Comparison of ENCODE assay signal across 16 cellular contexts in the genomic region with DNA sequence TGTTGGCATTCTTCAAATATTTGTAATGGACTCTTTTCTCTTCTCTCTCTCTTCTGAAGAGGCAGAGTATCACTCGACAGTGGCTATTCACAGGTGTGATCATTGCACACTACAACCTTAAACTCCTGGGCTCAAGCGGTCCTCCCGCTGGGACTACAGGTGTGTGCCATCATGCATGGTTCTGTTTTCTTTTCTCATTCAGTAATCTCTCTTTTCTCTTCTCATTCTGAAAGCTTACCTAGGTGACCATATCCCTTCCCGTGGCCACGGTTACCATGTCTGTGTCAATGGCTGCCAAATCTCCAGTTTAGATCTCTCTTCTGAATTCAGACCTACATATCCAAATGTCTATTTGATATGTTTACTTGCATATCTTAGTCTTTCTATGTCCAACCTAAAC.
"Had no signal": no experiment of that assay in that cellular context is flagged by ENCODE, and none has a peak within 500 bp of the region (broad histone marks: within the 10 kb centered on the region; RNA-seq: fewer than 3 reads in every experiment).

No MANE protein-coding gene starts in this region.

- ATAC-seq: activated CD4-positive, alpha-beta T cell treated with anti-CD3 and anti-CD28 coated beads for 36 hours; activated T-helper 17 cell treated with anti-CD3 and anti-CD28 coated beads, Interleukin-2, amount 50 U/mL, for 72 hours; WTC11 had no signal

- H3K27ac Mint-ChIP-seq: activated CD4-positive, alpha-beta T cell treated with anti-CD3 and anti-CD28 coated beads for 36 hours; activated T-helper 17 cell treated with anti-CD3 and anti-CD28 coated beads, Interleukin-2, amount 50 U/mL, for 72 hours; brain; memory B cell; neural progenitor cell; progenitor cell of endocrine pancreas; stimulated activated naive CD8-positive, alpha-beta T cell treated with anti-CD3 and anti-CD28 coated beads, Interleukin-15, Interleukin-2, amounts not matched to agents 100 ng/mL and 50 ng/mL, for 24 hours; WTC11 had no signal

- H3K4me3 Mint-ChIP-seq: activated CD4-positive, alpha-beta T cell treated with anti-CD3 and anti-CD28 coated beads for 36 hours; activated T-helper 17 cell treated with anti-CD3 and anti-CD28 coated beads, Interleukin-2, amount 50 U/mL, for 72 hours; brain; memory B cell; neural progenitor cell; stimulated activated naive CD8-positive, alpha-beta T cell treated with anti-CD3 and anti-CD28 coated beads, Interleukin-15, Interleukin-2, amounts not matched to agents 100 ng/mL and 50 ng/mL, for 24 hours; WTC11 had no signal

- H3K4me1 Mint-ChIP-seq: activated CD4-positive, alpha-beta T cell treated with anti-CD3 and anti-CD28 coated beads for 36 hours; activated T-helper 17 cell treated with anti-CD3 and anti-CD28 coated beads, Interleukin-2, amount 50 U/mL, for 72 hours; brain; neural progenitor cell had no signal

- DNase-seq: activated CD4-positive, alpha-beta T cell treated with anti-CD3 and anti-CD28 coated beads for 36 hours; activated CD4-positive, alpha-beta T cell treated with anti-CD3 and anti-CD28 coated beads, Interleukin-2, amount 50 U/mL, for 48 hours; activated naive CD4-positive, alpha-beta T cell treated with Interleukin-2 at 50 U/mL for 16 hours; activated T-cell treated with anti-CD3 and anti-CD28 coated beads for 4 hours; anterior cingulate cortex; caudate nucleus; foreskin fibroblast; stimulated activated CD4-positive, alpha-beta T cell treated with anti-CD3 and anti-CD28 coated beads, Interleukin-1b, Interleukin-23, amount 100 ng/mL, for 48 hours; transverse colon had no signal

- H3K27me3 Mint-ChIP-seq: activated CD4-positive, alpha-beta T cell treated with anti-CD3 and anti-CD28 coated beads for 36 hours; activated T-helper 17 cell treated with anti-CD3 and anti-CD28 coated beads, Interleukin-2, amount 50 U/mL, for 72 hours; brain; memory B cell; progenitor cell of endocrine pancreas; stimulated activated naive CD8-positive, alpha-beta T cell treated with anti-CD3 and anti-CD28 coated beads, Interleukin-15, Interleukin-2, amounts not matched to agents 100 ng/mL and 50 ng/mL, for 24 hours had no signal

- H3K9me3 Mint-ChIP-seq: brain; memory B cell; neural progenitor cell; stimulated activated naive CD8-positive, alpha-beta T cell treated with anti-CD3 and anti-CD28 coated beads, Interleukin-15, Interleukin-2, amounts not matched to agents 100 ng/mL and 50 ng/mL, for 24 hours; WTC11 had no signal

- H3K36me3 Mint-ChIP-seq: brain, memory B cell, neural progenitor cell, WTC11 had no signal
